In genomic region chr5:124921694-124922093, GRCh38 we compare ENCODE assay signal across 1 cellular context.
TF ChIP-seq lines count a peak whose summit lies in the region.

No MANE protein-coding gene starts in this region.

TF ChIP-seq in GM12878, 131 proteins besides CTCF, POLR2A, EP300 and RAD21 (continued from another document):
- TF ChIP-seq NR2F1 (conservative IDR thresholded peaks at IDR 0.05) (no peak), IKZF2 (IDR thresholded peaks at IDR 0.05) (no peak; a peak in 1 of 4 replicates), SKIL (IDR thresholded peaks at IDR 0.05; ENCODE audit: low read depth, poor library complexity, severe bottlenecking) (no peak), KDM1A (IDR thresholded peaks at IDR 0.05; ENCODE audit: borderline replicate concordance) (no peak), ATF2 (IDR thresholded peaks at IDR 0.05; ENCODE audit: low read length) (no peak), PKNOX1 (IDR thresholded peaks at IDR 0.05) (no peak), TARDBP (IDR thresholded peaks at IDR 0.05; ENCODE audit: borderline replicate concordance) (no peak), FOXM1 (IDR thresholded peaks at IDR 0.05; ENCODE audit: low read depth, low read length) (no peak), CHD1 (IDR thresholded peaks at IDR 0.05; ENCODE audit: low read depth, low read length) (no peak), ZNF592 (IDR thresholded peaks at IDR 0.05) (0 out of 2 replicates have a peak, but pooled peaks have one; percentile 31), RUNX3 (IDR thresholded peaks at IDR 0.05; ENCODE audit: low read length) (no peak), ZBTB33 (IDR thresholded peaks at IDR 0.05) (no peak), ZNF687 (IDR thresholded peaks at IDR 0.05) (peak; percentile 1; the same call in 1 of the 2 replicates), E2F4 (IDR thresholded peaks at IDR 0.05; ENCODE audit: low read depth, low read length) (no peak), MLLT1 (IDR thresholded peaks at IDR 0.05) (no peak), USF2 (IDR thresholded peaks at IDR 0.05; ENCODE audit: borderline replicate concordance, low read depth, low read length) (no peak), MEF2A (IDR thresholded peaks at IDR 0.05; ENCODE audit: insufficient read depth, low read depth, low read length) (no peak), TCF7 (IDR thresholded peaks at IDR 0.05; ENCODE audit: borderline replicate concordance) (no peak), HDAC6 (IDR thresholded peaks at IDR 0.05; ENCODE audit: unreplicated experiment) (no peak), ZZZ3 (IDR thresholded peaks at IDR 0.05; ENCODE audit: control insufficient read depth, insufficient read length, low read depth) (no peak), NFYA (IDR thresholded peaks at IDR 0.05; ENCODE audit: borderline replicate concordance, low read depth, low read length) (no peak), ETV6 (conservative IDR thresholded peaks at IDR 0.05 in 1 of 2, IDR thresholded peaks at IDR 0.05 in 1 of 2; ENCODE audit: borderline replicate concordance in 1 of 2, low read depth in 1 of 2) (no peak), MTA3 (IDR thresholded peaks at IDR 0.05; ENCODE audit: borderline replicate concordance, low read length) (0 out of 2 replicates have a peak, but pooled peaks have one; percentile 20)
